ENCODE assay signal across 12 cellular contexts in genomic region chr10:116270691-116271592, GRCh38. TPM values are rescaled to one million over a fixed set of nuclear protein-coding genes. Genes with fewer than 3 reads are reported as not detected.
DNase-seq lines count a peak whose midpoint lies in the region; ATAC-seq and TF ChIP-seq lines count a peak whose summit lies in the region.
"Had no signal": no experiment of that assay in that cellular context is flagged by ENCODE, and none has a peak within 500 bp of the region (broad histone marks: within the 10 kb centered on the region; RNA-seq: fewer than 3 reads in every experiment).

No MANE protein-coding gene starts in this region.

- no peak overlapping the region for H3K9ac ChIP-seq in BLaER1
- H3K9ac ChIP-seq in iPS-15b (ENCODE audit: low read depth, low read length), result peak overlapping the region; percentile 24
- no peak overlapping the region for H3K9ac ChIP-seq in rectal smooth muscle tissue (ENCODE audit: low read length)

- no peaks in the 10 kb centered on the region for H3K36me3 ChIP-seq in BLaER1
- no peaks in the 10 kb centered on the region for H3K36me3 ChIP-seq in ascending aorta
- H3K36me3 ChIP-seq in iPS-15b (ENCODE audit: control insufficient read depth, insufficient read depth, low read length), result no peaks in the 10 kb centered on the region
- H3K36me3 ChIP-seq in rectal smooth muscle tissue (ENCODE audit: control insufficient read depth, insufficient read depth, low read length), result no peaks in the 10 kb centered on the region
- no peaks in the 10 kb centered on the region for H3K36me3 ChIP-seq in Caco-2 (ENCODE audit: control insufficient read depth, insufficient read depth, low read length)

- POLR2A ChIA-PET in Caco-2 (lab: Charles Lee), result no interaction called here

- H4K20me1 ChIP-seq in BLaER1, result no peaks in the 10 kb centered on the region

- H3K4me3 ChIP-seq in BLaER1, result peak overlapping the region; percentile 65
- peak overlapping the region; percentile 66 to 69 for H3K4me3 ChIP-seq in ascending aorta
- H3K4me3 ChIP-seq in iPS-15b (ENCODE audit: low read depth, low read length), result peak overlapping the region; percentile 63
- peak overlapping the region; percentile 72 for H3K4me3 ChIP-seq in rectal smooth muscle tissue (ENCODE audit: low read length)
- H3K4me3 ChIP-seq in Caco-2 (ENCODE audit: low read depth, low read length), result no peak overlapping the region

- H3K27me3 Mint-ChIP-seq in Caco-2 (ENCODE audit: insufficient read depth, unreplicated experiment) (peaks cover under 1% of the 10 kb centered on the region), CD14-positive monocyte (ENCODE audit: low read depth in 3 of 3) (peaks cover 64 to 82% (median 77%) of the 10 kb centered on the region in 3 donors)

- no peak for ATAC-seq in HG02571 (IDR thresholded peaks at IDR 0.05; ENCODE audit: unreplicated experiment)
- ATAC-seq: activated T-cell treated with anti-CD3 and anti-CD28 coated beads, Interleukin-2, amount 50 U/mL, for 72 hours had no signal

- H3K4me1 ChIP-seq in BLaER1 (peaks cover 24% of the 10 kb centered on the region), ascending aorta (peaks cover 0 to 6% of the 10 kb centered on the region in 2 donors), iPS-15b (ENCODE audit: control insufficient read depth, insufficient read depth, low read length) (peaks cover 4% of the 10 kb centered on the region), rectal smooth muscle tissue (ENCODE audit: control insufficient read depth, insufficient read depth, low read length) (no peaks in the 10 kb centered on the region), Caco-2 (no peaks in the 10 kb centered on the region)

- H3K36me3 Mint-ChIP-seq in Caco-2 (ENCODE audit: insufficient read depth, unreplicated experiment) (no peaks in the 10 kb centered on the region), CD14-positive monocyte (peaks cover 0 to 6% of the 10 kb centered on the region in 2 donors)

- H3K4me1 Mint-ChIP-seq in Caco-2 (ENCODE audit: low read depth, unreplicated experiment) (no peaks in the 10 kb centered on the region), CD14-positive monocyte (peaks cover 14% of the 10 kb centered on the region)

- H3K4me3 Mint-ChIP-seq in Caco-2 (ENCODE audit: unreplicated experiment), result no peak overlapping the region
- peak overlapping the region in 1 of 2 donors; percentile 59 for H3K4me3 Mint-ChIP-seq in CD14-positive monocyte

- peaks cover 45% of the 10 kb centered on the region for H3K9me3 ChIP-seq in BLaER1
- H3K9me3 ChIP-seq in ascending aorta, result no peaks in the 10 kb centered on the region
- H3K9me3 ChIP-seq in iPS-15b (ENCODE audit: control insufficient read depth, insufficient read depth, low read length), result no peaks in the 10 kb centered on the region
- H3K9me3 ChIP-seq in Caco-2, result no peaks in the 10 kb centered on the region; the same call in 1 of the 2 replicates

- TF ChIP-seq CTCF in ascending aorta (IDR thresholded peaks at IDR 0.05) (no peak), Caco-2 (IDR thresholded peaks at IDR 0.05; ENCODE audit: insufficient read depth in 1 of 2, low read depth in 1 of 2, low read length in 1 of 2, severe bottlenecking in 1 of 2, unreplicated experiment in 1 of 2) (no peak), CD14-positive monocyte (IDR thresholded peaks at IDR 0.05) (no peak)

- BruUV-seq in Caco-2 (replicated peaks; lab: Mats Ljungman, UMichigan), result no TSS peak

- H3K9me3 Mint-ChIP-seq in Caco-2 (ENCODE audit: unreplicated experiment) (peaks cover 9% of the 10 kb centered on the region), CD14-positive monocyte (peaks cover 0 to 14% (median 7%) of the 10 kb centered on the region in 7 donors)
- H3K9me3 Mint-ChIP-seq: activated T-cell treated with anti-CD3 and anti-CD28 coated beads, Interleukin-2, amount 50 U/mL, for 72 hours had no signal

- H3K27ac Mint-ChIP-seq in Caco-2 (ENCODE audit: unreplicated experiment), result no peak overlapping the region
- H3K27ac Mint-ChIP-seq in CD14-positive monocyte, result no peak overlapping the region
- H3K27ac Mint-ChIP-seq: activated T-cell treated with anti-CD3 and anti-CD28 coated beads, Interleukin-2, amount 50 U/mL, for 72 hours had no signal

- no peak overlapping the region for H3K27ac ChIP-seq in BLaER1
- H3K27ac ChIP-seq in ascending aorta, result peak overlapping the region; percentile 27 to 34
- H3K27ac ChIP-seq in rectal smooth muscle tissue (ENCODE audit: low read depth, low read length), result peak overlapping the region; percentile 71

- peak overlapping the region; percentile 82; the same call in 1 of the 2 replicates for H3K4me2 ChIP-seq in BLaER1

- intact Hi-C loops in ascending aorta (cut with DNase I) (loop anchor here (5.0 to 10.0 kb wide), 2 partner anchors 226 to 324 kb away; no protein-coding TSS in a partner anchor), Caco-2 (cut with micrococcal nuclease; ENCODE audit: unreplicated experiment) (no loop called here), CD14-positive monocyte (cut with micrococcal nuclease) (no loop called here)

- H3K27me3 ChIP-seq in BLaER1 (peaks cover 69% of the 10 kb centered on the region), ascending aorta (no peaks in the 10 kb centered on the region), iPS-15b (ENCODE audit: control insufficient read depth, insufficient read depth, low read length) (peaks cover 92% of the 10 kb centered on the region), rectal smooth muscle tissue (ENCODE audit: control insufficient read depth, insufficient read depth, low read length) (peaks cover 2% of the 10 kb centered on the region), Caco-2 (replicated peaks; ENCODE audit: control insufficient read depth, insufficient read depth, low read length) (no peaks in the 10 kb centered on the region)

- no peak for DNase-seq in ascending aorta (ENCODE audit: low spot score in 2 of 2)
- DNase-seq in NCI-H748 treated with DMSO at 0.1 percent for 48 hours (lab: John Stamatoyannopoulos, UW), result no peak
- DNase-seq in Caco-2, result no peak
- DNase-seq in CD14-positive monocyte (ENCODE audit: low spot score), result no peak
- DNase-seq: activated T-cell treated with anti-CD3 and anti-CD28 coated beads, Interleukin-2, amount 50 U/mL, for 72 hours; SW 1271 had no signal

- CTCF ChIA-PET in Caco-2 (lab: Charles Lee), result no interaction called here

RNA-seq across cellular contexts. Expression of gene GFRA1, which starts 2.1 kb away (rescaled TPM):
- total RNA-seq in ascending aorta (7.0 TPM), Caco-2 (2022) (not detected in 2 replicates)
- polyA plus RNA-seq in CD14-positive monocyte, result not detected
- total RNA-seq: activated T-cell treated with anti-CD3 and anti-CD28 coated beads, Interleukin-2, amount 50 U/mL, for 72 hours had no signal

RNA-seq across cellular contexts. Expression of gene CCDC172, which starts 53.3 kb away (rescaled TPM):
- total RNA-seq in ascending aorta (not detected), Caco-2 (2022) (not detected in 2 replicates)
- not detected for polyA plus RNA-seq in CD14-positive monocyte
- total RNA-seq: activated T-cell treated with anti-CD3 and anti-CD28 coated beads, Interleukin-2, amount 50 U/mL, for 72 hours; renal cortical epithelial cell; temporal lobe had no signal
